Comparison of ENCODE assay signal across 13 cellular contexts in the genomic region with DNA sequence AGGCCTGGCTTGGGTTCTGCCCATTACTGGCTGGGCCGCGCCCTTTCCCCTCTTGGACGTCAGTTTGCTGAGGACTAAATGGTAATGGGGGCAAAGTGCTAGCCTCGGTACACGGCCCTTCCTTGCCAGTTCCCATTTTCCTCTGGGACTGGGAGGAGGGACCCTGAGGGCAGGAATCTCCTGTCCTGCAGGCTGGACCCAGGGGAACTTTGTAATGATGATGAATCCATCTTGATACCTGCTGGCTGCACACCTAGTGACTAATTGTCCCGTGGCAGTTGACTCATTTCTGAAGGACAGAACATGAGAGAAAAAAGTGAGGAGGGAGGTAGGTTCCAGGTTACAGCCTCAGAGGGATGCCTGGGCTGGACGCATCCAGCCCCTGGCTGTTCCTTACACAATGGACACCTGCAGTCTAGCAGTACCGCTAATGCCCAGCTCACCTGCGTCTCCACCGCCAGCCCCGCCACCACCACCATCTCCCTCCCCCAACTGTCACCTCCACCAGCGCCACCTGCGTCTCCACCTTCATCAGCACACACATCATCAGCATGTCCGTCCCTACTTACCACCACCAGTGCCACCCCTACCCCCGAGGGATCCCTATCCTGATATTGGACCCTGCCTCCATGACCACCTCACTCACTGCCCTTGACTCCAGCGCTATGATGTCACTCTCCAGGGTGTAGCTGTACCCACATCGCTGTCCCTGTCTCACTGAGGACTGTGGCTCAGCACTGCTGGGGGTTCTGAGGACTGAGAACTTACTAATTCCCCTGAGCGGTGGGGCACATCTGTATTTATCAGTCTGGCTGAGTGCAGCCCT. TPM values are rescaled to one million over a fixed set of nuclear protein-coding genes. Genes with fewer than 3 reads are reported as not detected.
DNase-seq lines count a peak whose midpoint lies in the region; ATAC-seq and TF ChIP-seq lines count a peak whose summit lies in the region.
"Had no signal": no experiment of that assay in that cellular context is flagged by ENCODE, and none has a peak within 500 bp of the region (broad histone marks: within the 10 kb centered on the region; RNA-seq: fewer than 3 reads in every experiment).

No MANE protein-coding gene starts in this region.

- TF ChIP-seq CTCF in CD4-positive, alpha-beta T cell (IDR thresholded peaks at IDR 0.05), result no peak
- no peak for TF ChIP-seq CTCF in RWPE1 (conservative IDR thresholded peaks at IDR 0.05; ENCODE audit: low read depth)

- H3K4me3 Mint-ChIP-seq in CD4-positive, alpha-beta T cell, result no peak overlapping the region
- H3K4me3 Mint-ChIP-seq: activated CD4-positive, alpha-beta T cell treated with anti-CD3 and anti-CD28 coated beads, Interleukin-2, amount 10 ng/mL, durations not matched to agents 24 days and 14 days; stimulated activated naive B cell treated with anti-CD40 and anti-IgM and Interleukin-4, amounts not matched to agents 10 μg/mL and 1 μg/mL and 100 μg/mL, for 72 hours had no signal

- no peaks in the 10 kb centered on the region for H3K9me3 Mint-ChIP-seq in CD4-positive, alpha-beta T cell
- H3K9me3 Mint-ChIP-seq: activated CD4-positive, alpha-beta T cell treated with anti-CD3 and anti-CD28 coated beads, Interleukin-2, amount 10 ng/mL, durations not matched to agents 24 days and 14 days; stimulated activated naive B cell treated with anti-CD40 and anti-IgM and Interleukin-4, amounts not matched to agents 10 μg/mL and 1 μg/mL and 100 μg/mL, for 72 hours had no signal

- no peaks in the 10 kb centered on the region for H3K36me3 Mint-ChIP-seq in CD4-positive, alpha-beta T cell (ENCODE audit: low read depth)
- H3K36me3 Mint-ChIP-seq: stimulated activated naive B cell treated with anti-CD40 and anti-IgM and Interleukin-4, amounts not matched to agents 10 μg/mL and 1 μg/mL and 100 μg/mL, for 72 hours had no signal

- CTCF ChIA-PET in CD4-positive, alpha-beta T cell (lab: Charles Lee), result interaction anchor here (0.9 kb wide), 1 partner anchor 24 kb away, joined by 3 read pairs; no protein-coding TSS in a partner anchor
- CTCF ChIA-PET in RWPE1 (lab: Yijun Ruan, JAX), result interaction anchor here (0.6 kb wide), 1 partner anchor 19 kb away, joined by 3 read pairs; no protein-coding TSS in a partner anchor

- no peak overlapping the region for H3K27ac ChIP-seq in CD4-positive, alpha-beta T cell (ENCODE audit: low read depth, low read length)
- H3K27ac ChIP-seq in RWPE1, result peak overlapping the region; percentile 74

- H3K27me3 Mint-ChIP-seq in CD4-positive, alpha-beta T cell, result no peaks in the 10 kb centered on the region
- H3K27me3 Mint-ChIP-seq: activated CD4-positive, alpha-beta T cell treated with anti-CD3 and anti-CD28 coated beads, Interleukin-2, amount 10 ng/mL, durations not matched to agents 24 days and 14 days had no signal

- peaks cover 46% of the 10 kb centered on the region for H3K4me1 Mint-ChIP-seq in CD4-positive, alpha-beta T cell (ENCODE audit: low read depth)

- H3K27me3 ChIP-seq in CD4-positive, alpha-beta T cell (ENCODE audit: control insufficient read depth, insufficient read depth, low read length), result no peaks in the 10 kb centered on the region

- no peaks in the 10 kb centered on the region for H3K9me3 ChIP-seq in CD4-positive, alpha-beta T cell (ENCODE audit: control insufficient read depth, low read length)

- intact Hi-C loops in CD4-positive, alpha-beta T cell (cut with DNase I, micrococcal nuclease), result no loop called here

- DNase-seq in A172 (ENCODE audit: low spot score) (peak; percentile 52), RWPE1 (ENCODE audit: low spot score) (peak; percentile 92), islet precursor cell (peak; percentile 63), Kasumi-1 (lab: John Stamatoyannopoulos, UW) (no peak), D341Med (ENCODE audit: low spot score) (no peak), GM03348 (ENCODE audit: low spot score) (no peak)
- DNase-seq in CD4-positive, alpha-beta T cell, result no peak
- no peak for DNase-seq in NK-92 treated with Interleukin-12 subunit alpha and Interleukin-12 subunit beta, amount 100 ng/mL, for 24 hours (lab: John Stamatoyannopoulos, UW)
- DNase-seq: activated CD4-positive, alpha-beta T cell treated with anti-CD3 and anti-CD28 coated beads, Interleukin-2, amount 10 ng/mL, durations not matched to agents 24 days and 14 days; NCI-H510A; occipital lobe; stimulated activated naive B cell treated with anti-CD40 and anti-IgM and Interleukin-4, amounts not matched to agents 10 μg/mL and 1 μg/mL and 100 μg/mL, for 72 hours had no signal

- no peak for ATAC-seq in CD4-positive, alpha-beta T cell (ENCODE audit: poor library complexity)
- ATAC-seq: left lobe of liver had no signal

- POLR2A ChIA-PET in CD4-positive, alpha-beta T cell (lab: Charles Lee), result interaction anchor here (1.0 to 2.8 kb wide), 3 partner anchors 11 to 18 kb away, joined by 3 to 17 read pairs (median 14); partner anchors contain the start of gene RNF44
- POLR2A ChIA-PET in RWPE1 (lab: Yijun Ruan, JAX; ENCODE audit: low non-redundant PET), result no interaction called here

- H3K27ac Mint-ChIP-seq in CD4-positive, alpha-beta T cell, result peak overlapping the region; percentile 37
- H3K27ac Mint-ChIP-seq: activated CD4-positive, alpha-beta T cell treated with anti-CD3 and anti-CD28 coated beads, Interleukin-2, amount 10 ng/mL, durations not matched to agents 24 days and 14 days; stimulated activated naive B cell treated with anti-CD40 and anti-IgM and Interleukin-4, amounts not matched to agents 10 μg/mL and 1 μg/mL and 100 μg/mL, for 72 hours had no signal

RNA-seq across cellular contexts. Expression of gene CDHR2, which starts 4.3 kb away (rescaled TPM):
- 0.12 TPM in 1 of 2 replicates, not detected in the other for total RNA-seq in A172 (2014; rRNA removed; shearing (Covaris generic))
- 1 to 10 TPM; 1.6 to 2.0 TPM for total RNA-seq in CD4-positive, alpha-beta T cell

RNA-seq across cellular contexts. Expression of gene RNF44, which starts 16.3 kb away (rescaled TPM):
- 8.1 and 9.2 TPM in 2 replicates for total RNA-seq in A172 (2014; rRNA removed; shearing (Covaris generic))
- total RNA-seq in CD4-positive, alpha-beta T cell, result 100 to 1,000 TPM; 208 to 217 TPM

RNA-seq across cellular contexts. Expression of gene GPRIN1, which starts 56.5 kb away (rescaled TPM):
- total RNA-seq in A172 (2014; rRNA removed; shearing (Covaris generic)), result 20.3 and 24.6 TPM in 2 replicates
- under 1 TPM; 0.22 to 0.36 TPM for total RNA-seq in CD4-positive, alpha-beta T cell

Comparison
In these comparisons a context has a peak if more than half of its experiments do, and no peak if none do; other contexts are left out.
1. DNase-seq: peak in A172 (single experiment), RWPE1 (single experiment) and islet precursor cell (single experiment); none in CD4-positive, alpha-beta T cell (0 of 10), Kasumi-1 (0 of 2), NK-92 treated with Interleukin-12 subunit alpha and Interleukin-12 subunit beta, amount 100 ng/mL, for 24 hours (single experiment), D341Med (single experiment) and GM03348 (single experiment).
2. RNA of gene RNF44, which starts 16.3 kb away (total RNA-seq): 208 to 217 TPM in CD4-positive, alpha-beta T cell; 8.1 to 9.2 TPM in A172; every median in the first group is over 10 times any median in the second.
3. RNA of gene GPRIN1, which starts 56.5 kb away (total RNA-seq): 20.3 to 24.6 TPM in A172; 0.22 to 0.36 TPM in CD4-positive, alpha-beta T cell; every median in the first group is over 10 times any median in the second.